ENCODE assay signal across 9 cellular contexts in the genomic region with DNA sequence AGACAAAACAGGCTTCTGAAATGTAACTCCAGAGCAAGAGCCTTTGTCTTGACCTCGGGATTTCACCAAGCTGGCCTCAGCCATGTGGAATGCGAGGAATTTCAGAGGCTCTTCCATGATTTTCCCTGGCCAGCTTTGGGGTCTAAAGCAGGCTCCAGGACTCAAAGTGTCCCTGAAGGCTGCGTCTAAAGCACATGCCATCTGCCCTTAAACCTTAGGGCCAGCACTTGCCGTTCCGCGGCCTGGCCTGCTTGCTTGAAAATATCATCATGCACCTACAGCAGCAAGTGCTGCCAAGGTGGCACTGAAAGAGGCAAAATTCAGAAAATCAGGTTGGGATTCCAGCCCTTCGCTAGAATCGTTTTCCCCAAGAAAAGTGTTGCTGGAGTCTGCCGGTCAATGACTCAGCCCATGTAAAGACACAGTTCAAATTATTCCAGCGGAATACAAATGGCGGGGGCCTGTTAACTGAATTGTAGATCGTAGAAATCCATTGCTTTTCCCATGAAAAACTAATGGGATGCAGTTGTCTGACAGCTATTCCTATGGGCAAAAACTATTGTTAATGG.
DNase-seq lines count a peak whose midpoint lies in the region; ATAC-seq and TF ChIP-seq lines count a peak whose summit lies in the region.
"Had no signal": no experiment of that assay in that cellular context is flagged by ENCODE, and none has a peak within 500 bp of the region (broad histone marks: within the 10 kb centered on the region; RNA-seq: fewer than 3 reads in every experiment).

No MANE protein-coding gene starts in this region.

- in situ Hi-C loops in astrocyte of the cerebellum (cut with HindIII; ENCODE audit: low sequenced_read_pairs): no loop called here

- H3K4me3 Mint-ChIP-seq in GM23338: no peak overlapping the region

- H3K9me2 ChIP-seq in GM23338 (ENCODE audit: insufficient read depth): no peaks in the 10 kb centered on the region

- H2AFZ ChIP-seq in GM23338: no peak overlapping the region

- DNase-seq in GM23338 (ENCODE audit: low spot score): peak; percentile 93
- DNase-seq in astrocyte of the cerebellum (ENCODE audit: low read depth): peak; percentile 53
- no peak for DNase-seq in left ventricle myocardium inferior
- peak; percentile 44 for DNase-seq in retina
- DNase-seq in NCI-H2227 (lab: John Stamatoyannopoulos, UW; ENCODE audit: unreplicated experiment): no peak
- DNase-seq in SHP77 treated with DMSO at 0.1 percent for 48 hours (lab: John Stamatoyannopoulos, UW): no peak
- no peak for DNase-seq in HT-29 (ENCODE audit: low spot score)
- DNase-seq: DND-41 had no signal

- H3K4me1 Mint-ChIP-seq in GM23338: peaks cover 29% of the 10 kb centered on the region

- TF ChIP-seq CTCF in GM23338 (conservative IDR thresholded peaks at IDR 0.05; ENCODE audit: low read depth in 2 of 2) (no peak), astrocyte of the cerebellum (IDR thresholded peaks at IDR 0.05; ENCODE audit: low read depth, low read length, missing control alignments) (no peak), left ventricle myocardium inferior (IDR thresholded peaks at IDR 0.05; ENCODE audit: borderline replicate concordance) (no peak)

- 0 out of 2 replicates have a peak overlapping the region, but pooled peaks have one; percentile 7 for H3K4me2 ChIP-seq in GM23338

- no peaks in the 10 kb centered on the region for H3K79me2 ChIP-seq in GM23338 (replicated peaks; ENCODE audit: insufficient read depth)

- no peaks in the 10 kb centered on the region for H3K36me3 Mint-ChIP-seq in GM23338 (ENCODE audit: low read depth)

- no peaks in the 10 kb centered on the region for H3F3A ChIP-seq in GM23338 (replicated peaks; ENCODE audit: low read depth)

- ATAC-seq in GM23338 (peak; percentile 97), GM21737 (IDR thresholded peaks at IDR 0.05; ENCODE audit: unreplicated experiment) (no peak)

- intact Hi-C loops in left ventricle myocardium inferior (cut with micrococcal nuclease): no loop called here

- H3K4me3 ChIP-seq in GM23338 (no peak overlapping the region), astrocyte of the cerebellum (ENCODE audit: low read depth, low read length) (no peak overlapping the region), left ventricle myocardium inferior (no peak overlapping the region)

- no peaks in the 10 kb centered on the region for H3K27me3 Mint-ChIP-seq in GM23338 (ENCODE audit: insufficient read depth, low read depth, poor library complexity)

- no peaks in the 10 kb centered on the region for H4K20me1 ChIP-seq in GM23338 (replicated peaks; ENCODE audit: insufficient read depth)

- H3K4me1 ChIP-seq in GM23338 (ENCODE audit: insufficient read depth): peaks cover 14% of the 10 kb centered on the region
- peaks cover 98% of the 10 kb centered on the region for H3K4me1 ChIP-seq in left ventricle myocardium inferior

- H3K27ac ChIP-seq in GM23338 (ENCODE audit: low read depth) (peak overlapping the region; percentile 79), left ventricle myocardium inferior (replicated peaks) (peak overlapping the region; percentile 39)

- no peaks in the 10 kb centered on the region for H3K9me3 ChIP-seq in left ventricle myocardium inferior (replicated peaks)

- H3K27me3 ChIP-seq in GM23338 (ENCODE audit: insufficient read depth) (no peaks in the 10 kb centered on the region), left ventricle myocardium inferior (ENCODE audit: low read depth) (no peaks in the 10 kb centered on the region)

- H3K27ac Mint-ChIP-seq in GM23338: peak overlapping the region; percentile 95

- no peaks in the 10 kb centered on the region for H3K9me3 Mint-ChIP-seq in GM23338

- H3K36me3 ChIP-seq in GM23338 (ENCODE audit: insufficient read depth) (no peaks in the 10 kb centered on the region), left ventricle myocardium inferior (no peaks in the 10 kb centered on the region)

TF ChIP-seq in GM23338, 12 proteins besides CTCF, POLR2A, EP300 and RAD21:
- no peak for TF ChIP-seq ZNF114 (CRISPR knock-in tag; IDR thresholded peaks at IDR 0.05)
- TF ChIP-seq, protein P1, sequence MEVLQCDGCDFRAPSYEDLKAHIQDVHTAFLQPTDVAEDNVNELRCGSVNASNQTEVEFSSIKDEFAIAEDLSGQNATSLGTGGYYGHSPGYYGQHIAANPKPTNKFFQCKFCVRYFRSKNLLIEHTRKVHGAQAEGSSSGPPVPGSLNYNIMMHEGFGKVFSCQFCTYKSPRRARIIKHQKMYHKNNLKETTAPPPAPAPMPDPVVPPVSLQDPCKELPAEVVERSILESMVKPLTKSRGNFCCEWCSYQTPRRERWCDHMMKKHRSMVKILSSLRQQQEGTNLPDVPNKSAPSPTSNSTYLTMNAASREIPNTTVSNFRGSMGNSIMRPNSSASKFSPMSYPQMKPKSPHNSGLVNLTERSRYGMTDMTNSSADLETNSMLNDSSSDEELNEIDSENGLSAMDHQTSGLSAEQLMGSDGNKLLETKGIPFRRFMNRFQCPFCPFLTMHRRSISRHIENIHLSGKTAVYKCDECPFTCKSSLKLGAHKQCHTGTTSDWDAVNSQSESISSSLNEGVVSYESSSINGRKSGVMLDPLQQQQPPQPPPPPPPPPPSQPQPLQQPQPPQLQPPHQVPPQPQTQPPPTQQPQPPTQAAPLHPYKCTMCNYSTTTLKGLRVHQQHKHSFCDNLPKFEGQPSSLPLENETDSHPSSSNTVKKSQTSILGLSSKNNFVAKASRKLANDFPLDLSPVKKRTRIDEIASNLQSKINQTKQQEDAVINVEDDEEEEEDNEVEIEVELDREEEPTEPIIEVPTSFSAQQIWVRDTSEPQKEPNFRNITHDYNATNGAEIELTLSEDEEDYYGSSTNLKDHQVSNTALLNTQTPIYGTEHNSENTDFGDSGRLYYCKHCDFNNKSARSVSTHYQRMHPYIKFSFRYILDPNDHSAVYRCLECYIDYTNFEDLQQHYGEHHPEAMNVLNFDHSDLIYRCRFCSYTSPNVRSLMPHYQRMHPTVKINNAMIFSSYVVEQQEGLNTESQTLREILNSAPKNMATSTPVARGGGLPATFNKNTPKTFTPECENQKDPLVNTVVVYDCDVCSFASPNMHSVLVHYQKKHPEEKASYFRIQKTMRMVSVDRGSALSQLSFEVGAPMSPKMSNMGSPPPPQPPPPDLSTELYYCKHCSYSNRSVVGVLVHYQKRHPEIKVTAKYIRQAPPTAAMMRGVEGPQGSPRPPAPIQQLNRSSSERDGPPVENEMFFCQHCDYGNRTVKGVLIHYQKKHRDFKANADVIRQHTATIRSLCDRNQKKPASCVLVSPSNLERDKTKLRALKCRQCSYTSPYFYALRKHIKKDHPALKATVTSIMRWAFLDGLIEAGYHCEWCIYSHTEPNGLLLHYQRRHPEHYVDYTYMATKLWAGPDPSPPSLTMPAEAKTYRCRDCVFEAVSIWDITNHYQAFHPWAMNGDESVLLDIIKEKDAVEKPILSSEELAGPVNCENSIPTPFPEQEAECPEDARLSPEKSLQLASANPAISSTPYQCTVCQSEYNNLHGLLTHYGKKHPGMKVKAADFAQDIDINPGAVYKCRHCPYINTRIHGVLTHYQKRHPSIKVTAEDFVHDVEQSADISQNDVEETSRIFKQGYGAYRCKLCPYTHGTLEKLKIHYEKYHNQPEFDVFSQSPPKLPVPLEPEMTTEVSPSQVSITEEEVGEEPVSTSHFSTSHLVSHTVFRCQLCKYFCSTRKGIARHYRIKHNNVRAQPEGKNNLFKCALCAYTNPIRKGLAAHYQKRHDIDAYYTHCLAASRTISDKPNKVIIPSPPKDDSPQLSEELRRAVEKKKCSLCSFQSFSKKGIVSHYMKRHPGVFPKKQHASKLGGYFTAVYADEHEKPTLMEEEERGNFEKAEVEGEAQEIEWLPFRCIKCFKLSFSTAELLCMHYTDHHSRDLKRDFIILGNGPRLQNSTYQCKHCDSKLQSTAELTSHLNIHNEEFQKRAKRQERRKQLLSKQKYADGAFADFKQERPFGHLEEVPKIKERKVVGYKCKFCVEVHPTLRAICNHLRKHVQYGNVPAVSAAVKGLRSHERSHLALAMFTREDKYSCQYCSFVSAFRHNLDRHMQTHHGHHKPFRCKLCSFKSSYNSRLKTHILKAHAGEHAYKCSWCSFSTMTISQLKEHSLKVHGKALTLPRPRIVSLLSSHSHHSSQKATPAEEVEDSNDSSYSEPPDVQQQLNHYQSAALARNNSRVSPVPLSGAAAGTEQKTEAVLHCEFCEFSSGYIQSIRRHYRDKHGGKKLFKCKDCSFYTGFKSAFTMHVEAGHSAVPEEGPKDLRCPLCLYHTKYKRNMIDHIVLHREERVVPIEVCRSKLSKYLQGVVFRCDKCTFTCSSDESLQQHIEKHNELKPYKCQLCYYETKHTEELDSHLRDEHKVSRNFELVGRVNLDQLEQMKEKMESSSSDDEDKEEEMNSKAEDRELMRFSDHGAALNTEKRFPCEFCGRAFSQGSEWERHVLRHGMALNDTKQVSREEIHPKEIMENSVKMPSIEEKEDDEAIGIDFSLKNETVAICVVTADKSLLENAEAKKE (CRISPR knock-in tag; IDR thresholded peaks at IDR 0.05): peak; percentile 56; the same call in 1 of the 2 replicates
- TF ChIP-seq EZH2 (IDR thresholded peaks at IDR 0.05; ENCODE audit: low read depth, unreplicated experiment): no peak
- TF ChIP-seq EZH2phosphoT487 (IDR thresholded peaks at IDR 0.05; ENCODE audit: unreplicated experiment): no peak

Comparison
In these comparisons a context has a peak if more than half of its experiments do, and no peak if none do; other contexts are left out.
1. DNase-seq: peak in GM23338 (single experiment), astrocyte of the cerebellum (single experiment) and retina (single experiment); none in left ventricle myocardium inferior (single experiment), NCI-H2227 (single experiment), SHP77 treated with DMSO at 0.1 percent for 48 hours (single experiment) and HT-29 (single experiment).